In the genomic region with DNA sequence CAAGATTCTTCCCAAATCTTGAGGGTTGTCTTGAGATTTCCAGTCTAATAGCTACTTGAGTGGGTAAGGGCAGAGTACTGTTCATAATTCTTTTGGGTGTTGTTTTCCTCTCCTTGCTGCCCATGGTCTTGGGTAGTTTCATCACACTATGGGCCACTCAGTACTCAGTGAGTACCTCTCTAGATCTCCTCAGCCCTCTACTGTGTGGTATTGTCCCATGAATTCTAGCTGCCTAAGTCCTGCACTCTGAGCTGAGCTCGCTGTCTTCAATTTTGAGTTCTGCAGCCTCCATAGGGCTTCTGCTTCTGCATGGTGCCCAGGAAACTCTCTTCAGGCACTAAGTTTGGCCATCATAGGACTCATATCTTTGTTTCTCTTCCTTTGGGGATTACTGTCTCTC, we compare ENCODE assay signal across 17 cellular contexts. TPM values are rescaled to one million over a fixed set of nuclear protein-coding genes. Genes with fewer than 3 reads are reported as not detected.
DNase-seq lines count a peak whose midpoint lies in the region; ATAC-seq and TF ChIP-seq lines count a peak whose summit lies in the region.
"Had no signal": no experiment of that assay in that cellular context is flagged by ENCODE, and none has a peak within 500 bp of the region (broad histone marks: within the 10 kb centered on the region; RNA-seq: fewer than 3 reads in every experiment).

No MANE protein-coding gene starts in this region.

- H3K27me3 Mint-ChIP-seq in activated CD4-positive, alpha-beta T cell treated with anti-CD3 and anti-CD28 coated beads, Interleukin-2, amount 10 ng/mL, durations not matched to agents 24 days and 14 days: no peaks in the 10 kb centered on the region
- no peaks in the 10 kb centered on the region for H3K27me3 Mint-ChIP-seq in stimulated activated naive CD8-positive, alpha-beta T cell treated with anti-CD3 and anti-CD28 coated beads, Interleukin-15, Interleukin-2, amounts not matched to agents 100 ng/mL and 50 ng/mL, for 24 hours
- H3K27me3 Mint-ChIP-seq in stimulated activated naive CD8-positive, alpha-beta T cell treated with anti-CD3 and anti-CD28 coated beads, Interleukin-15, amount 100 ng/mL, for 72 hours: no peaks in the 10 kb centered on the region
- no peaks in the 10 kb centered on the region for H3K27me3 Mint-ChIP-seq in mesothelial cell of epicardium (ENCODE audit: low read depth)

- peaks cover 39% of the 10 kb centered on the region for H3K36me3 Mint-ChIP-seq in activated CD4-positive, alpha-beta T cell treated with anti-CD3 and anti-CD28 coated beads, Interleukin-2, amount 10 ng/mL, durations not matched to agents 24 days and 14 days (ENCODE audit: low read depth)
- peaks cover 58% of the 10 kb centered on the region for H3K36me3 Mint-ChIP-seq in stimulated activated naive CD8-positive, alpha-beta T cell treated with anti-CD3 and anti-CD28 coated beads, Interleukin-15, Interleukin-2, amounts not matched to agents 100 ng/mL and 50 ng/mL, for 24 hours (ENCODE audit: low read depth)
- H3K36me3 Mint-ChIP-seq in mesothelial cell of epicardium: peaks cover 26% of the 10 kb centered on the region

- H3K4me3 Mint-ChIP-seq in activated CD4-positive, alpha-beta T cell treated with anti-CD3 and anti-CD28 coated beads, Interleukin-2, amount 10 ng/mL, durations not matched to agents 24 days and 14 days: no peak overlapping the region
- no peak overlapping the region for H3K4me3 Mint-ChIP-seq in stimulated activated naive CD8-positive, alpha-beta T cell treated with anti-CD3 and anti-CD28 coated beads, Interleukin-15, Interleukin-2, amounts not matched to agents 100 ng/mL and 50 ng/mL, for 24 hours
- H3K4me3 Mint-ChIP-seq in stimulated activated naive CD8-positive, alpha-beta T cell treated with anti-CD3 and anti-CD28 coated beads, Interleukin-15, amount 100 ng/mL, for 72 hours: no peak overlapping the region
- no peak overlapping the region for H3K4me3 Mint-ChIP-seq in mesothelial cell of epicardium

- ATAC-seq in stimulated activated naive CD8-positive, alpha-beta T cell treated with anti-CD3 and anti-CD28 coated beads, Interleukin-15, amount 100 ng/mL, for 72 hours: no peak
- ATAC-seq in HG02798 (IDR thresholded peaks at IDR 0.05; ENCODE audit: poor library complexity, unreplicated experiment): no peak
- ATAC-seq: HCT116 had no signal

- intact Hi-C loops in activated CD4-positive, alpha-beta T cell treated with anti-CD3 and anti-CD28 coated beads, Interleukin-2, amount 10 ng/mL, durations not matched to agents 24 days and 14 days (cut with micrococcal nuclease): loop anchor here (5.0 kb wide), 1 partner anchor 33 kb away; no protein-coding TSS in a partner anchor

- H3K9me3 Mint-ChIP-seq in activated CD4-positive, alpha-beta T cell treated with anti-CD3 and anti-CD28 coated beads, Interleukin-2, amount 10 ng/mL, durations not matched to agents 24 days and 14 days: no peaks in the 10 kb centered on the region
- H3K9me3 Mint-ChIP-seq in stimulated activated naive CD8-positive, alpha-beta T cell treated with anti-CD3 and anti-CD28 coated beads, Interleukin-15, Interleukin-2, amounts not matched to agents 100 ng/mL and 50 ng/mL, for 24 hours: no peaks in the 10 kb centered on the region
- H3K9me3 Mint-ChIP-seq in stimulated activated naive CD8-positive, alpha-beta T cell treated with anti-CD3 and anti-CD28 coated beads, Interleukin-15, amount 100 ng/mL, for 72 hours: no peaks in the 10 kb centered on the region
- peaks cover under 1% of the 10 kb centered on the region for H3K9me3 Mint-ChIP-seq in mesothelial cell of epicardium

- no peak for TF ChIP-seq CTCF in mesothelial cell of epicardium (IDR thresholded peaks at IDR 0.05; ENCODE audit: unreplicated experiment)

- DNase-seq in activated CD4-positive, alpha-beta T cell treated with anti-CD3 and anti-CD28 coated beads, Interleukin-2, amount 10 ng/mL, durations not matched to agents 24 days and 14 days: peak; percentile 43
- DNase-seq in activated CD4-positive, alpha-beta T cell treated with anti-CD3 and anti-CD28 coated beads, Interleukin-2, amount 50 U/mL, for 4 hours: no peak
- DNase-seq in stimulated activated naive CD8-positive, alpha-beta T cell treated with anti-CD3 and anti-CD28 coated beads, Interleukin-15, amount 100 ng/mL, for 72 hours: no peak
- DNase-seq in mesothelial cell of epicardium (ENCODE audit: low spot score in 2 of 2, unreplicated experiment in 2 of 2): no peak
- no peak for DNase-seq in Ammon's horn (ENCODE audit: low spot score)
- no peak for DNase-seq in HuH-7.5 (ENCODE audit: low spot score)
- DNase-seq: COR-L47, DMS153, GM23248, KG1, NCI-H1436 treated with DMSO at 0.1 percent for 48 hours, NCI-H2029 treated with DMSO at 0.1 percent for 48 hours, NCI-H2171 treated with DMSO at 0.1 percent for 48 hours, NCI-H774 had no signal

- no peak overlapping the region for H3K27ac Mint-ChIP-seq in activated CD4-positive, alpha-beta T cell treated with anti-CD3 and anti-CD28 coated beads, Interleukin-2, amount 10 ng/mL, durations not matched to agents 24 days and 14 days
- H3K27ac Mint-ChIP-seq in stimulated activated naive CD8-positive, alpha-beta T cell treated with anti-CD3 and anti-CD28 coated beads, Interleukin-15, Interleukin-2, amounts not matched to agents 100 ng/mL and 50 ng/mL, for 24 hours: peak overlapping the region; percentile 0
- peak overlapping the region in 1 of 2 donors; percentile 38 for H3K27ac Mint-ChIP-seq in stimulated activated naive CD8-positive, alpha-beta T cell treated with anti-CD3 and anti-CD28 coated beads, Interleukin-15, amount 100 ng/mL, for 72 hours
- H3K27ac Mint-ChIP-seq in mesothelial cell of epicardium: peak overlapping the region; percentile 32

- peaks cover 25% of the 10 kb centered on the region for H3K4me1 Mint-ChIP-seq in activated CD4-positive, alpha-beta T cell treated with anti-CD3 and anti-CD28 coated beads, Interleukin-2, amount 10 ng/mL, durations not matched to agents 24 days and 14 days
- H3K4me1 Mint-ChIP-seq in stimulated activated naive CD8-positive, alpha-beta T cell treated with anti-CD3 and anti-CD28 coated beads, Interleukin-15, Interleukin-2, amounts not matched to agents 100 ng/mL and 50 ng/mL, for 24 hours (ENCODE audit: low read depth): peaks cover 37% of the 10 kb centered on the region
- peaks cover 34% of the 10 kb centered on the region for H3K4me1 Mint-ChIP-seq in stimulated activated naive CD8-positive, alpha-beta T cell treated with anti-CD3 and anti-CD28 coated beads, Interleukin-15, amount 100 ng/mL, for 72 hours
- H3K4me1 Mint-ChIP-seq in mesothelial cell of epicardium: peaks cover 11% of the 10 kb centered on the region

RNA-seq across cellular contexts. Expression of gene ASXL1, which starts 42.3 kb away (rescaled TPM):
- 126 and 142 TPM in 2 replicates for total RNA-seq in activated CD4-positive, alpha-beta T cell treated with anti-CD3 and anti-CD28 coated beads, Interleukin-2, amount 10 ng/mL, durations not matched to agents 24 days and 14 days
- 173 to 182 TPM (median 173 TPM) in 3 replicates for total RNA-seq in mesothelial cell of epicardium
